30 cellular contexts compared by ENCODE assay signal in the genomic region with DNA sequence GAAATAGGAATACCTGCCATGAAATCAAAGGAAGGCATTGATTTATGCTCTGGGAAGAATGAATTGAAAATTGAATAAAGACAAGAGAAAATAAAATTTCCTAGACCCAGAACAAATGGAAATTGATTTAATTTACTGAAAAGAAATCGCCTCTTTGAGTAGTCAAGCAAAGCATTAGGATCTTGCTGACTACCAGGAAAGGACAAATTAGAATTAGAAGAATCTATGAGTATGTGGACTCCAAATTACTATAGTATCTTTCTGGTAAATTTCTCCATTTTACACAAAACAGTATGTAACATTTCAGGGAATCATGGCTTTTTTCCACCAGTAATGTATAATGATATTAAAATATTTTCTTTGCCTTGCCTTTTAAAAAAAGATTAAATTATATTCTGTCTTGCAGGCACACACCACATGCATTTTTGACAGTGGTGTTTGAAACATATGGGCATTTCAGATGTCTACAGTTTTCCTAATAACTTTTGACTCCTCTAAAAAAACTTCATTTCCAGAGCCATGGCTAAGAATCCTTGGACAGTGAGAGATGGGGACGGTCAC.
"Had no signal": no experiment of that assay in that cellular context is flagged by ENCODE, and none has a peak within 500 bp of the region (broad histone marks: within the 10 kb centered on the region; RNA-seq: fewer than 3 reads in every experiment).

No MANE protein-coding gene starts in this region.

- H3K27ac ChIP-seq: adrenal gland, ascending aorta, body of pancreas, brain microvascular endothelial cell, breast epithelium, cardiac muscle cell had no signal

- DNase-seq: activated effector memory CD4-positive, alpha-beta T cell treated with anti-CD3 and anti-CD28 coated beads, Interleukin-2, amount 50 U/mL, for 16 hours; activated effector memory CD4-positive, alpha-beta T cell treated with Interleukin-2 at 50 U/mL for 16 hours; activated gamma-delta T cell; activated gamma-delta T cell treated with Interleukin-2 at 50 U/mL for 16 hours; activated naive CD4-positive, alpha-beta T cell; activated naive CD4-positive, alpha-beta T cell treated with anti-CD3 and anti-CD28 coated beads for 36 hours; activated naive CD4-positive, alpha-beta T cell treated with anti-CD3 and anti-CD28 coated beads, Interleukin-2, amount 10 ng/mL, durations not matched to agents 7 days and 5 days; activated naive CD4-positive, alpha-beta T cell treated with anti-CD3 and anti-CD28 coated beads, Interleukin-2, amount 50 U/mL, for 16 hours; activated naive CD4-positive, alpha-beta T cell treated with Interleukin-2 at 50 U/mL for 16 hours; activated naive CD8-positive, alpha-beta T cell treated with anti-CD3 and anti-CD28 coated beads for 36 hours; activated naive CD8-positive, alpha-beta T cell treated with anti-CD3 and anti-CD28 coated beads, Interleukin-2, amount 10 ng/mL, durations not matched to agents 7 days and 5 days; activated naive CD8-positive, alpha-beta T cell treated with anti-CD3 and anti-CD28 coated beads, Interleukin-2, amount 50 U/mL, for 24 hours; activated T-cell treated with anti-CD3 and anti-CD28 coated beads, Interleukin-2, amount 50 U/mL, for 24 hours; activated T-cell treated with anti-CD3 and anti-CD28 coated beads, Interleukin-2, amount 50 U/mL, for 4 hours; activated T-cell treated with anti-CD3 and anti-CD28 coated beads, Interleukin-2, amount 50 U/mL, for 48 hours; activated T-cell treated with anti-CD3 and anti-CD28 coated beads, Interleukin-2, amount 50 U/mL, for 72 hours; adrenal gland; amniotic stem cell; amygdala; anterior cingulate cortex; aorta; body of pancreas; brain microvascular endothelial cell; central memory CD4-positive, alpha-beta T cell; cerebellar nuclear complex had no signal

- H3K4me3 ChIP-seq: adrenal gland, ascending aorta, body of pancreas, breast epithelium, cardiac muscle cell had no signal

- H3K27me3 ChIP-seq: adrenal gland, ascending aorta, body of pancreas, brain microvascular endothelial cell, breast epithelium, cardiac muscle cell had no signal

- H3K36me3 ChIP-seq: adrenal gland, ascending aorta, brain microvascular endothelial cell, breast epithelium, cardiac muscle cell had no signal

- H3K9me3 ChIP-seq: adrenal gland, ascending aorta, body of pancreas, breast epithelium had no signal

- ATAC-seq: activated naive CD4-positive, alpha-beta T cell treated with anti-CD3 and anti-CD28 coated beads, Interleukin-2, amount 50 U/mL, for 72 hours; activated naive CD8-positive, alpha-beta T cell treated with anti-CD3 and anti-CD28 coated beads, Interleukin-2, amount 50 U/mL, for 24 hours; activated T-cell treated with anti-CD3 and anti-CD28 coated beads, Interleukin-2, amount 50 U/mL, for 4 hours; activated T-cell treated with anti-CD3 and anti-CD28 coated beads, Interleukin-2, amount 50 U/mL, for 72 hours; activated T-helper 17 cell treated with anti-CD3 and anti-CD28 coated beads, Interleukin-2, amount 50 U/mL, for 72 hours; body of pancreas had no signal

- H3K4me1 ChIP-seq: adrenal gland, ascending aorta, body of pancreas, breast epithelium had no signal
